In the genomic region with DNA sequence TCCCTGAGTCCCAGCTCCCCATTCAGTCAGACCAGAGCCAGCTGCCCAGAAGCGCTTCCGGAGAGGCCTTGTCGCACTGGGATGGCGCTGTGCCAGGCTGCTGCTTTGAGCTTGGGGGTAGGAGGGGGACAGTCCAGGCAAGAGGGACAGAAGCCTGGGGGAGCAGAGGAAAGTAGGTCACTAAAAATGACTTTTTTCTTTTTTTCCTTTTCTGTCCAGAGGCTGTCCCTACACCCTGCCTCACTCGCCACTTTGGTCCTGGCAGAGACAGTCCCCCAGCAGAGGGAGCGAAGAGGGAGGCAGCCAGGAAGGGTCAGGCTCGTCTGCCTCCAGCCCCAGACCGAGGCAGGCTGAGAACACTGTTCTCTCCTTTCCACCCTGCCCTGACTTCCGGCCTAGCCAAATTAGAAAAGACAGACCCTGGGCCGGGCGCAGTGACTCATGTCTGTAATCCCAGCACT, we compare ENCODE assay signal across 1 cellular context.
TF ChIP-seq lines count a peak whose summit lies in the region.

No MANE protein-coding gene starts in this region.

TF ChIP-seq in A549, 52 proteins besides CTCF, POLR2A, EP300 and RAD21 (continued from another document):
- no peak for TF ChIP-seq MYC (IDR thresholded peaks at IDR 0.05; ENCODE audit: borderline replicate concordance, low read length)
